16 cellular contexts compared by ENCODE assay signal in genomic region chr5:78698218-78698751, GRCh38. TPM values are rescaled to one million over a fixed set of nuclear protein-coding genes. Genes with fewer than 3 reads are reported as not detected.
DNase-seq lines count a peak whose midpoint lies in the region; ATAC-seq, FAIRE-seq and TF ChIP-seq lines count a peak whose summit lies in the region.
"Had no signal": no experiment of that assay in that cellular context is flagged by ENCODE, and none has a peak within 500 bp of the region (broad histone marks: within the 10 kb centered on the region; RNA-seq: fewer than 3 reads in every experiment).

No MANE protein-coding gene starts in this region.

- H3K4me3 ChIP-seq in A549 (no peak overlapping the region), PC-9 (peak overlapping the region; percentile 37; the same call in 1 of the 2 replicates), mesenchymal stem cell (ENCODE audit: insufficient read depth in 1 of 2, low read depth in 1 of 2, low read length in 2 of 2) (no peak overlapping the region)

- H3K79me1 ChIP-seq in mesenchymal stem cell (replicated peaks; ENCODE audit: low read length, poor library complexity, severe bottlenecking) = no peaks in the 10 kb centered on the region

- H3K23ac ChIP-seq in mesenchymal stem cell (ENCODE audit: low read length in 2 of 2) = no peak overlapping the region

- DNase-seq in A549 (ENCODE audit: low read depth in 1 of 2, low spot score in 1 of 2) (no peak), PC-9 (no peak), mesenchymal stem cell (peak; percentile 62)
- no peak for DNase-seq in stimulated activated CD4-positive, alpha-beta T cell treated with anti-CD3 and anti-CD28 coated beads, Interleukin-2, amount 100 ng/mL, for 48 hours
- DNase-seq in activated CD8-positive, alpha-beta T cell treated with anti-CD3 and anti-CD28 coated beads for 36 hours = no peak
- no peak for DNase-seq in stimulated activated naive CD8-positive, alpha-beta T cell treated with anti-CD3 and anti-CD28 coated beads, Interleukin-15, amount 100 ng/mL, for 72 hours
- DNase-seq: ACHN; activated T-cell treated with anti-CD3 and anti-CD28 coated beads, Interleukin-2, amount 50 U/mL, for 24 hours; GDM1; head of caudate nucleus; NCI-H2107 had no signal

- CTCF ChIA-PET in A549 (lab: Yijun Ruan, JAX) (interaction anchor here (0.6 to 1.1 kb wide), 4 partner anchors 9 to 233 kb away, joined by 3 to 4 read pairs (median 3); no protein-coding TSS in a partner anchor), PC-9 (lab: Charles Lee) (no interaction called here)
- CTCF ChIA-PET in activated CD8-positive, alpha-beta T cell treated with anti-CD3 and anti-CD28 coated beads for 36 hours (lab: Charles Lee) = no interaction called here

- H3K9me2 ChIP-seq in PC-9 (ENCODE audit: insufficient read depth) = no peaks in the 10 kb centered on the region

- no peak overlapping the region for H4K8ac ChIP-seq in mesenchymal stem cell (ENCODE audit: low read length)

- WGBS in A549 (ENCODE audit: missing lambda C conversion rate) = 80% methylated on average over 4 of the region's 4 CpGs
- WGBS in mesenchymal stem cell = 87% methylated on average over 3 of the region's 4 CpGs

- H3K27me3 Mint-ChIP-seq in activated CD8-positive, alpha-beta T cell treated with anti-CD3 and anti-CD28 coated beads for 36 hours = peaks cover 5% of the 10 kb centered on the region
- no peaks in the 10 kb centered on the region for H3K27me3 Mint-ChIP-seq in stimulated activated naive CD8-positive, alpha-beta T cell treated with anti-CD3 and anti-CD28 coated beads, Interleukin-15, amount 100 ng/mL, for 72 hours

- H3K4me2 ChIP-seq in A549 (peak overlapping the region; percentile 74; the same call in 2 of the 3 replicates), PC-9 (peak overlapping the region; percentile 75), mesenchymal stem cell (ENCODE audit: low read length, poor library complexity, severe bottlenecking) (no peak overlapping the region)

- H3F3A ChIP-seq in PC-9 (ENCODE audit: insufficient read depth, low read depth) = peaks cover 33% of the 10 kb centered on the region

- no peak overlapping the region for H2BK5ac ChIP-seq in mesenchymal stem cell (ENCODE audit: low read depth, low read length, poor library complexity, severe bottlenecking)

- no peak overlapping the region for H2BK120ac ChIP-seq in mesenchymal stem cell (ENCODE audit: low read depth, low read length)

- H3K9ac ChIP-seq in mesenchymal stem cell (ENCODE audit: low read length) = peak overlapping the region; percentile 29

- H3K9me3 ChIP-seq in A549 (peaks cover 23% of the 10 kb centered on the region; the same call in 2 of the 3 replicates), PC-9 (ENCODE audit: insufficient read depth, low read depth) (peaks cover 5% of the 10 kb centered on the region; the same call in 1 of the 2 replicates), mesenchymal stem cell (ENCODE audit: control insufficient read depth, low read length) (peaks cover 7% of the 10 kb centered on the region)

- intact Hi-C loops in PC-9 (cut with micrococcal nuclease; ENCODE audit: unreplicated experiment) = loop anchor here (5.0 to 10.0 kb wide), 2 partner anchors 187 to 1549 kb away; no protein-coding TSS in a partner anchor
- intact Hi-C loops in activated CD8-positive, alpha-beta T cell treated with anti-CD3 and anti-CD28 coated beads for 36 hours (cut with micrococcal nuclease) = no loop called here

- no peak for ATAC-seq in A549
- ATAC-seq in esophagus mucosa = peak; percentile 68
- no peak for ATAC-seq in HG02884 (IDR thresholded peaks at IDR 0.05; ENCODE audit: unreplicated experiment)
- ATAC-seq in activated CD8-positive, alpha-beta T cell treated with anti-CD3 and anti-CD28 coated beads for 36 hours = no peak
- no peak for ATAC-seq in stimulated activated naive CD8-positive, alpha-beta T cell treated with anti-CD3 and anti-CD28 coated beads, Interleukin-15, amount 100 ng/mL, for 72 hours

- H4K20me1 ChIP-seq in PC-9 (ENCODE audit: insufficient read depth) = no peaks in the 10 kb centered on the region

- H3K27ac ChIP-seq in A549 = peak overlapping the region; percentile 92 to 96
- H3K27ac ChIP-seq in PC-9 = peak overlapping the region; percentile 99
- no peak overlapping the region for H3K27ac ChIP-seq in mesenchymal stem cell (ENCODE audit: low read length, poor library complexity, severe bottlenecking)
- H3K27ac ChIP-seq: VCaP had no signal

- no peaks in the 10 kb centered on the region for H3K79me2 ChIP-seq in PC-9 (ENCODE audit: low read depth)

- TF ChIP-seq CTCF in A549 (IDR thresholded peaks at IDR 0.05) (no peak), PC-9 (conservative IDR thresholded peaks at IDR 0.05) (no peak)
- no peak for TF ChIP-seq CTCF in activated CD8-positive, alpha-beta T cell treated with anti-CD3 and anti-CD28 coated beads for 36 hours (IDR thresholded peaks at IDR 0.05)

- H3K36me3 Mint-ChIP-seq in activated CD8-positive, alpha-beta T cell treated with anti-CD3 and anti-CD28 coated beads for 36 hours (ENCODE audit: low read depth) = no peaks in the 10 kb centered on the region

- no peak overlapping the region for H2AK5ac ChIP-seq in mesenchymal stem cell (ENCODE audit: low read length, severe bottlenecking)

- no peak overlapping the region for H3K4me3 Mint-ChIP-seq in activated CD8-positive, alpha-beta T cell treated with anti-CD3 and anti-CD28 coated beads for 36 hours
- no peak overlapping the region for H3K4me3 Mint-ChIP-seq in stimulated activated naive CD8-positive, alpha-beta T cell treated with anti-CD3 and anti-CD28 coated beads, Interleukin-15, amount 100 ng/mL, for 72 hours
- H3K4me3 Mint-ChIP-seq: activated T-cell treated with anti-CD3 and anti-CD28 coated beads, Interleukin-2, amount 50 U/mL, for 24 hours; central memory CD8-positive, alpha-beta T cell had no signal

- TF ChIP-seq POLR2A in A549 (IDR thresholded peaks at IDR 0.05; ENCODE audit: low read length) = no peak

- no TSS peak for BruUV-seq in PC-9 (replicated peaks; lab: Mats Ljungman, UMichigan)

- TF ChIP-seq EP300 in A549 (IDR thresholded peaks at IDR 0.05) = no peak

- FAIRE-seq in A549 (lab: Jason Lieb, UNC) = no peak
- FAIRE-seq: RCC 7860 had no signal

- H3K4me1 ChIP-seq in A549 (peaks cover 31% of the 10 kb centered on the region), PC-9 (replicated peaks; ENCODE audit: insufficient read depth) (peaks cover 38% of the 10 kb centered on the region), mesenchymal stem cell (ENCODE audit: control insufficient read depth, insufficient read depth, low read depth, low read length) (peaks cover 6% of the 10 kb centered on the region)

- H2BK15ac ChIP-seq in mesenchymal stem cell (ENCODE audit: low read depth, poor library complexity, severe bottlenecking) = no peak overlapping the region

- no peak overlapping the region for H3K27ac Mint-ChIP-seq in activated CD8-positive, alpha-beta T cell treated with anti-CD3 and anti-CD28 coated beads for 36 hours
- no peak overlapping the region for H3K27ac Mint-ChIP-seq in stimulated activated naive CD8-positive, alpha-beta T cell treated with anti-CD3 and anti-CD28 coated beads, Interleukin-15, amount 100 ng/mL, for 72 hours
- H3K27ac Mint-ChIP-seq: activated T-cell treated with anti-CD3 and anti-CD28 coated beads, Interleukin-2, amount 50 U/mL, for 24 hours had no signal

- H3K14ac ChIP-seq in mesenchymal stem cell (ENCODE audit: low read length in 2 of 2) = no peak overlapping the region

- H2BK12ac ChIP-seq in mesenchymal stem cell (ENCODE audit: low read length in 2 of 2) = no peak overlapping the region

- no peak overlapping the region for H3K4ac ChIP-seq in mesenchymal stem cell (ENCODE audit: low read depth in 1 of 2, low read length in 2 of 2)

- POLR2A ChIA-PET in A549 (lab: Yijun Ruan, JAX) (interaction anchor here (2.9 kb wide), 1 partner anchor 50 kb away, joined by 16 read pairs; the partner anchor contains the start of gene LHFPL2), PC-9 (lab: Charles Lee; ENCODE audit: unreplicated experiment) (no interaction called here)
- POLR2A ChIA-PET in activated CD8-positive, alpha-beta T cell treated with anti-CD3 and anti-CD28 coated beads for 36 hours (lab: Charles Lee) = no interaction called here

- H2AFZ ChIP-seq in PC-9 = peak overlapping the region; percentile 55; the same call in 1 of the 2 replicates
- H2AFZ ChIP-seq in mesenchymal stem cell (ENCODE audit: low read depth, low read length) = no peak overlapping the region

- TF ChIP-seq RAD21 in A549 (conservative IDR thresholded peaks at IDR 0.05 in 1 of 2, IDR thresholded peaks at IDR 0.05 in 1 of 2) = no peak

- no peak overlapping the region for H4K91ac ChIP-seq in mesenchymal stem cell (ENCODE audit: low read length)

- H3K4me1 Mint-ChIP-seq in activated CD8-positive, alpha-beta T cell treated with anti-CD3 and anti-CD28 coated beads for 36 hours (ENCODE audit: low read depth) = no peaks in the 10 kb centered on the region
- H3K4me1 Mint-ChIP-seq in stimulated activated naive CD8-positive, alpha-beta T cell treated with anti-CD3 and anti-CD28 coated beads, Interleukin-15, amount 100 ng/mL, for 72 hours = no peaks in the 10 kb centered on the region
- H3K4me1 Mint-ChIP-seq: central memory CD8-positive, alpha-beta T cell had no signal

- no peaks in the 10 kb centered on the region for H3K36me3 ChIP-seq in PC-9 (ENCODE audit: low read depth)
- no peaks in the 10 kb centered on the region for H3K36me3 ChIP-seq in mesenchymal stem cell (ENCODE audit: control insufficient read depth in 1 of 2, insufficient read depth in 2 of 2, low read depth in 1 of 2, low read length in 2 of 2)

- H3K27me3 ChIP-seq in PC-9 (ENCODE audit: insufficient read depth, low read depth) (no peaks in the 10 kb centered on the region), mesenchymal stem cell (ENCODE audit: control insufficient read depth in 1 of 2, insufficient read depth in 1 of 2, low read length in 2 of 2) (no peaks in the 10 kb centered on the region)

- no peak overlapping the region for H3K18ac ChIP-seq in mesenchymal stem cell (ENCODE audit: low read depth in 1 of 2, low read length in 2 of 2)

- peaks cover 2% of the 10 kb centered on the region for H3K9me3 Mint-ChIP-seq in activated CD8-positive, alpha-beta T cell treated with anti-CD3 and anti-CD28 coated beads for 36 hours
- peaks cover 0 to 7% of the 10 kb centered on the region in 2 donors for H3K9me3 Mint-ChIP-seq in stimulated activated naive CD8-positive, alpha-beta T cell treated with anti-CD3 and anti-CD28 coated beads, Interleukin-15, amount 100 ng/mL, for 72 hours
- H3K9me3 Mint-ChIP-seq: central memory CD8-positive, alpha-beta T cell had no signal

TF ChIP-seq in A549, 52 proteins besides CTCF, POLR2A, EP300 and RAD21 (continues in another document):
- no peak for TF ChIP-seq TFCP2L1 (CRISPR knock-in tag; IDR thresholded peaks at IDR 0.05)

RNA-seq across cellular contexts. Expression of gene LHFPL2, which starts 49.7 kb away (rescaled TPM):
- 24.9 and 32.2 TPM in 2 replicates for polyA plus RNA-seq in A549 (2011; rRNA removed)
- polyA plus RNA-seq in A549 (2012; cell fraction: cytosol; rRNA removed) = 9.8 and 16.2 TPM in 2 replicates
- polyA plus RNA-seq in A549 (2012; cell fraction: nucleus; rRNA removed) = 17.8 and 26.0 TPM in 2 replicates
- polyA plus RNA-seq in A549 (2017; fragmentation: RNase III; extraction: RNeasy Plus Mini Kit Qiagen cat#74134 plus additional on column Dnase treatment) = 33.4 to 44.3 TPM (median 41.7 TPM) in 3 replicates
- 36.3 and 39.2 TPM in 2 replicates for polyA minus RNA-seq in A549 (2011; rRNA and poly(A)+ RNA removed)
- 10.1 and 14.0 TPM in 2 replicates for total RNA-seq in PC-9 (2021)
- total RNA-seq in esophagus mucosa = 3.7 TPM
- 13.5 TPM for polyA plus RNA-seq in mesenchymal stem cell (2013, experiment 1 of 2)
- polyA plus RNA-seq in mesenchymal stem cell (2013, experiment 2 of 2) = 11.5 TPM
- under 1 TPM in 1 of 2 experiments, not detected in 1; 0.20 TPM for total RNA-seq in activated CD8-positive, alpha-beta T cell treated with anti-CD3 and anti-CD28 coated beads for 36 hours
